8 cellular contexts compared by ENCODE assay signal in genomic region chr14:44960646-44961045, GRCh38. TPM values are rescaled to one million over a fixed set of nuclear protein-coding genes. Genes with fewer than 3 reads are reported as not detected.
DNase-seq lines count a peak whose midpoint lies in the region; ATAC-seq, FAIRE-seq and TF ChIP-seq lines count a peak whose summit lies in the region.

No MANE protein-coding gene starts in this region.

- peak overlapping the region; percentile 81 for H3K9ac ChIP-seq in mesendoderm (ENCODE audit: low read length)

- TF ChIP-seq POLR2A in vagina (IDR thresholded peaks at IDR 0.05), result no peak

- H3K9me3 ChIP-seq in left ventricle myocardium inferior (replicated peaks), result no peaks in the 10 kb centered on the region
- no peaks in the 10 kb centered on the region for H3K9me3 ChIP-seq in vagina

- no CpG with 5 or more reads among the region's 3 CpGs for WGBS in mesendoderm (ENCODE audit: extremely low coverage, insufficient coverage, low lambda C conversion rate)

- H2AK5ac ChIP-seq in mesendoderm (ENCODE audit: low read length), result no peak overlapping the region

- H3K36me3 ChIP-seq in left ventricle myocardium inferior (no peaks in the 10 kb centered on the region), bronchial epithelial cell (ENCODE audit: control insufficient read depth, insufficient read depth, low read length) (no peaks in the 10 kb centered on the region), mesendoderm (ENCODE audit: control insufficient read depth, insufficient read depth, low read length) (no peaks in the 10 kb centered on the region), vagina (no peaks in the 10 kb centered on the region)

- no peak overlapping the region for H3K23ac ChIP-seq in mesendoderm (ENCODE audit: low read length)

- H3K4me3 ChIP-seq in left ventricle myocardium inferior, result peak overlapping the region; percentile 94
- peak overlapping the region; percentile 58 for H3K4me3 ChIP-seq in bronchial epithelial cell (ENCODE audit: low read depth, low read length)
- peak overlapping the region; percentile 83 for H3K4me3 ChIP-seq in mesendoderm (ENCODE audit: low read length)
- H3K4me3 ChIP-seq in vagina, result peak overlapping the region; percentile 86 to 90

- peaks cover 7% of the 10 kb centered on the region for H3K79me1 ChIP-seq in mesendoderm (ENCODE audit: low read length)

- no peak overlapping the region for H4K5ac ChIP-seq in mesendoderm (ENCODE audit: low read length)

- peak overlapping the region; percentile 89 for H3K27ac ChIP-seq in left ventricle myocardium inferior (replicated peaks)
- no peak overlapping the region for H3K27ac ChIP-seq in mesendoderm (ENCODE audit: low read depth, low read length)
- peak overlapping the region; percentile 90 for H3K27ac ChIP-seq in vagina

- intact Hi-C loops in left ventricle myocardium inferior (cut with micrococcal nuclease) (no loop called here), Right ventricle myocardium superior (cut with DNase I) (loop anchor here (10.0 kb wide), 1 partner anchor 174 kb away; the partner anchor contains the start of genes FANCM and FKBP3), vagina (cut with DNase I) (no loop called here), sciatic nerve (cut with DNase I) (no loop called here)

- H4K8ac ChIP-seq in mesendoderm (ENCODE audit: low read depth, low read length), result no peak overlapping the region

- no peak for ATAC-seq in Right ventricle myocardium superior (ENCODE audit: poor library complexity)
- ATAC-seq in GM18858 (IDR thresholded peaks at IDR 0.05; ENCODE audit: unreplicated experiment), result no peak
- ATAC-seq in sciatic nerve, result no peak

- peaks cover 23% of the 10 kb centered on the region for H3K79me2 ChIP-seq in mesendoderm (ENCODE audit: control insufficient read depth, insufficient read depth, low read length)

- peak overlapping the region; percentile 59 for H3K4me2 ChIP-seq in mesendoderm (ENCODE audit: low read length)

- no peak overlapping the region for H3K4ac ChIP-seq in mesendoderm (ENCODE audit: low read depth, low read length)

- H3K56ac ChIP-seq in mesendoderm (ENCODE audit: low read length), result peak overlapping the region; percentile 44

- no peak overlapping the region for H2BK15ac ChIP-seq in mesendoderm (replicated peaks; ENCODE audit: low read depth)

- TF ChIP-seq CTCF in left ventricle myocardium inferior (IDR thresholded peaks at IDR 0.05; ENCODE audit: borderline replicate concordance) (no peak), bronchial epithelial cell (IDR thresholded peaks at IDR 0.05; ENCODE audit: insufficient read depth, low read length, severe bottlenecking) (no peak), vagina (IDR thresholded peaks at IDR 0.05) (no peak)

- H3K27me3 ChIP-seq in left ventricle myocardium inferior (ENCODE audit: low read depth) (no peaks in the 10 kb centered on the region), bronchial epithelial cell (ENCODE audit: control insufficient read depth, insufficient read depth, low read length) (no peaks in the 10 kb centered on the region), mesendoderm (ENCODE audit: insufficient read depth, low read length, poor library complexity) (no peaks in the 10 kb centered on the region), vagina (no peaks in the 10 kb centered on the region)

- H3K4me1 ChIP-seq in left ventricle myocardium inferior (peaks cover 84% of the 10 kb centered on the region), mesendoderm (ENCODE audit: control insufficient read depth, low read depth, low read length) (peaks cover 6% of the 10 kb centered on the region), vagina (peaks cover 58% of the 10 kb centered on the region)

- H3K18ac ChIP-seq in mesendoderm (ENCODE audit: low read length), result no peak overlapping the region

- no peak overlapping the region for H2BK5ac ChIP-seq in mesendoderm (ENCODE audit: low read length)

- no peak for FAIRE-seq in bronchial epithelial cell (lab: Jason Lieb, UNC)

- DNase-seq in left ventricle myocardium inferior (no peak), Right ventricle myocardium superior (no peak), bronchial epithelial cell (ENCODE audit: low read depth) (peak; percentile 11), mesendoderm (no peak), vagina (ENCODE audit: extremely low spot score in 2 of 2) (no peak), globus pallidus (ENCODE audit: low spot score) (no peak), sciatic nerve (ENCODE audit: low spot score) (no peak)

- no peak overlapping the region for H2BK120ac ChIP-seq in mesendoderm (ENCODE audit: low read depth, low read length)

RNA-seq across cellular contexts. Expression of gene KLHL28, which starts 1.1 kb away (rescaled TPM):
- total RNA-seq in left ventricle myocardium inferior (10.0 TPM), Right ventricle myocardium superior (12.2 TPM), bronchial epithelial cell (13.4 and 14.0 TPM in 2 replicates), vagina (12.8 TPM), sciatic nerve (19.2 TPM)
- 7.1 TPM for polyA plus RNA-seq in mesendoderm (2013, experiment 1 of 2)
- polyA plus RNA-seq in mesendoderm (2013, experiment 2 of 2), result 5.8 TPM

RNA-seq across cellular contexts. Expression of gene TOGARAM1, which starts 1.3 kb away (rescaled TPM):
- total RNA-seq in left ventricle myocardium inferior, result 21.6 TPM
- total RNA-seq in Right ventricle myocardium superior, result 20.0 TPM
- total RNA-seq in bronchial epithelial cell, result 7.4 and 9.0 TPM in 2 replicates
- polyA plus RNA-seq in mesendoderm (2013, experiment 1 of 2), result 5.5 TPM
- 3.7 TPM for polyA plus RNA-seq in mesendoderm (2013, experiment 2 of 2)
- total RNA-seq in vagina, result 13.0 TPM
- 26.8 TPM for total RNA-seq in sciatic nerve
